In the genomic region with DNA sequence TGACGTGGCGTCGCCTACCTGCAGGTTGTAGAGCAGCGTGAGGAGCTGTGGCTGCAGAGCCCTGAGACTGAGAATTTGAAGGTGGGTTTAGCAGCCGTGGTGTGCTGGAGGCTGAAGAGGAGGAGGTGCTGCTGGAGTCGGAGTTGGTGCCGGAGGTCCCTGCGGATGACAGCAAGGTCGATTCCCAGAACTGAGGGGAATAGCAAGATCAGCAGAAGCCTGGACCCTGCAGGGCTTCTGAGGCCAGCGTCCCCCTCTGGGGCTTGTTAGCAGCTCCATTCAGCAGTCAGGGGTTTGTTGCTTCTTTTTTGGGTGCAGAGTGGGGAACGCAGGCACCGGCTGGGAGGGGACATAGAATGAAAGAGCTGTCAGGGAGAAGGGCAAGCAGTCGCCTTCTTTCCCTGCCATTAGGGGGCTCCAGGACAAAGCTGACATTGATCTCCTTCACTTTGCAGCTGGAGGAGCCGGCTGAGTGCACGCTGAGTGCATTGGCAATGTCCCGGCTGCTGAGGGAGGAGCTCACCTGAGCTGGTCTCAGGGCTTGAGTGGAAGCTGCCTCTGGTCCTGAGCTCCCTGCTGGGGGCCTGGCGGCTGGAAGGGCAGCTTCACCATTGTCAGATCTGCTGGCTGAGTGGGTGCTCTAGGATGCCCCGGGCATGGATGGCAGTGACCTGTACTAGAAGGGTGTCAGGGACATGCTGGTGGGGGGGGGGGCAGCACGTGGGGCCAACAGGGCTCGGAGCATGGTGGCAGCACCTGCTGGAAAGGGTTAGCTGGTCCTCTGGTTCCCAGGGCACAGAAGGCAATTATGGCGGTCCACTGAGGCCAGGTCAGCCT, we compare ENCODE assay signal across 9 cellular contexts. TPM values are rescaled to one million over a fixed set of nuclear protein-coding genes. Genes with fewer than 3 reads are reported as not detected.
DNase-seq lines count a peak whose midpoint lies in the region; ATAC-seq, FAIRE-seq and TF ChIP-seq lines count a peak whose summit lies in the region.
"Had no signal": no experiment of that assay in that cellular context is flagged by ENCODE, and none has a peak within 500 bp of the region (broad histone marks: within the 10 kb centered on the region; RNA-seq: fewer than 3 reads in every experiment).

No MANE protein-coding gene starts in this region.

- FAIRE-seq in astrocyte (lab: Jason Lieb, UNC) (no peak), GM12891 (lab: Jason Lieb, UNC) (no peak)

- H3K79me2 ChIP-seq in MM.1S (ENCODE audit: low read length) (no peaks in the 10 kb centered on the region), astrocyte (ENCODE audit: insufficient read depth, low read length) (no peaks in the 10 kb centered on the region), neural progenitor cell (ENCODE audit: low read depth) (no peaks in the 10 kb centered on the region)

- no peak overlapping the region for H3K27ac ChIP-seq in MM.1S (ENCODE audit: low read length)
- no peak overlapping the region for H3K27ac ChIP-seq in astrocyte (ENCODE audit: low read depth, low read length)
- H3K27ac ChIP-seq in neural progenitor cell, result no peak overlapping the region
- no peak overlapping the region for H3K27ac ChIP-seq in esophagus squamous epithelium
- H3K27ac ChIP-seq in gastroesophageal sphincter, result no peak overlapping the region
- H3K27ac ChIP-seq: ovary had no signal

- H3K4me1 ChIP-seq in MM.1S (ENCODE audit: low read length), result no peaks in the 10 kb centered on the region
- no peaks in the 10 kb centered on the region for H3K4me1 ChIP-seq in astrocyte (ENCODE audit: insufficient read depth, low read length)
- H3K4me1 ChIP-seq in neural progenitor cell, result no peaks in the 10 kb centered on the region
- peaks cover 0 to 15% (median 5%) of the 10 kb centered on the region in 3 donors for H3K4me1 ChIP-seq in esophagus squamous epithelium
- H3K4me1 ChIP-seq in gastroesophageal sphincter, result peaks cover 0 to 5% (median 0%) of the 10 kb centered on the region in 3 donors

- ATAC-seq in gastroesophageal sphincter, result no peak

- peaks cover 5% of the 10 kb centered on the region for H3K4me1 Mint-ChIP-seq in astrocyte (ENCODE audit: low read depth, unreplicated experiment)
- peaks cover 3% of the 10 kb centered on the region for H3K4me1 Mint-ChIP-seq in neural progenitor cell

- DNase-seq in GM06990 (ENCODE audit: extremely low read depth, insufficient read length), result no peak
- DNase-seq in MM.1S, result peak; percentile 29
- no peak for DNase-seq in astrocyte (ENCODE audit: low read depth)
- peak; percentile 61 for DNase-seq in neural progenitor cell (ENCODE audit: low spot score)
- no peak for DNase-seq in esophagus squamous epithelium (lab: John Stamatoyannopoulos, UW)
- no peak for DNase-seq in GM12891 (ENCODE audit: insufficient read length, low spot score)
- no peak for DNase-seq in cortex of kidney (lab: John Stamatoyannopoulos, UW)

- no peak overlapping the region for H3K4me3 Mint-ChIP-seq in astrocyte (ENCODE audit: unreplicated experiment)
- no peak overlapping the region for H3K4me3 Mint-ChIP-seq in neural progenitor cell

- H3K9me3 Mint-ChIP-seq in astrocyte (ENCODE audit: unreplicated experiment), result peaks cover 3% of the 10 kb centered on the region
- peaks cover 2% of the 10 kb centered on the region for H3K9me3 Mint-ChIP-seq in neural progenitor cell

- TF ChIP-seq EP300 in gastroesophageal sphincter (IDR thresholded peaks at IDR 0.05), result no peak

- peaks cover 33% of the 10 kb centered on the region for H3K27me3 Mint-ChIP-seq in astrocyte (ENCODE audit: low read depth, unreplicated experiment)
- peaks cover 36% of the 10 kb centered on the region for H3K27me3 Mint-ChIP-seq in neural progenitor cell (ENCODE audit: insufficient read depth, low read depth)

- TF ChIP-seq POLR2A in esophagus squamous epithelium (IDR thresholded peaks at IDR 0.05), result no peak
- TF ChIP-seq POLR2A in GM12891 (IDR thresholded peaks at IDR 0.05; ENCODE audit: low read depth, low read length), result no peak
- no peak for TF ChIP-seq POLR2A in gastroesophageal sphincter (IDR thresholded peaks at IDR 0.05)

- no peaks in the 10 kb centered on the region for H3F3A ChIP-seq in MM.1S (ENCODE audit: insufficient read depth, low read length)
- no peaks in the 10 kb centered on the region for H3F3A ChIP-seq in neural progenitor cell (ENCODE audit: low read depth)

- H3K4me2 ChIP-seq in MM.1S (ENCODE audit: low read depth, low read length) (no peak overlapping the region), astrocyte (ENCODE audit: low read length) (no peak overlapping the region), neural progenitor cell (no peak overlapping the region)

- intact Hi-C loops in esophagus squamous epithelium (cut with DNase I), result loop anchor here (5.0 kb wide), 1 partner anchor 134 kb away; no protein-coding TSS in a partner anchor

- H3K9ac ChIP-seq in MM.1S (ENCODE audit: low read length), result no peak overlapping the region
- H3K9ac ChIP-seq in astrocyte (ENCODE audit: low read length), result no peak overlapping the region
- H3K9ac ChIP-seq in neural progenitor cell, result no peak overlapping the region

- no peaks in the 10 kb centered on the region for H3K9me2 ChIP-seq in MM.1S (replicated peaks; ENCODE audit: insufficient read depth, low read length)

- no peak overlapping the region for H3K4me3 ChIP-seq in GM06990 (replicated peaks; ENCODE audit: low read depth, low read length)
- no peak overlapping the region for H3K4me3 ChIP-seq in MM.1S (ENCODE audit: low read length)
- no peak overlapping the region for H3K4me3 ChIP-seq in astrocyte (ENCODE audit: insufficient read depth, low read depth, low read length)
- no peak overlapping the region for H3K4me3 ChIP-seq in neural progenitor cell
- H3K4me3 ChIP-seq in esophagus squamous epithelium, result no peak overlapping the region
- no peak overlapping the region for H3K4me3 ChIP-seq in gastroesophageal sphincter
- H3K4me3 ChIP-seq: ovary had no signal

- 36 to 64% methylated on average over 9 to 12 of the region's 21 CpGs for WGBS in esophagus squamous epithelium, 2 donors
- WGBS in gastroesophageal sphincter (ENCODE audit: low coverage in 1 of 2), 2 donors, result 43 to 53% methylated on average over 5 to 9 of the region's 21 CpGs

- no peaks in the 10 kb centered on the region for H3K36me3 ChIP-seq in GM06990 (ENCODE audit: control insufficient read depth, insufficient read depth, low read length)
- H3K36me3 ChIP-seq in MM.1S (replicated peaks; ENCODE audit: insufficient read depth, low read length), result no peaks in the 10 kb centered on the region
- H3K36me3 ChIP-seq in astrocyte (ENCODE audit: insufficient read depth, low read length), result no peaks in the 10 kb centered on the region
- H3K36me3 ChIP-seq in neural progenitor cell, result no peaks in the 10 kb centered on the region
- H3K36me3 ChIP-seq in esophagus squamous epithelium, result no peaks in the 10 kb centered on the region
- H3K36me3 ChIP-seq in gastroesophageal sphincter, result no peaks in the 10 kb centered on the region
- H3K36me3 ChIP-seq: ovary had no signal

- H4K20me1 ChIP-seq in MM.1S (ENCODE audit: insufficient read depth, low read length), result no peaks in the 10 kb centered on the region
- H4K20me1 ChIP-seq in astrocyte (ENCODE audit: insufficient read depth, low read length), result no peaks in the 10 kb centered on the region
- no peaks in the 10 kb centered on the region for H4K20me1 ChIP-seq in neural progenitor cell (ENCODE audit: low read depth)

- H3K9me3 ChIP-seq in MM.1S (replicated peaks; ENCODE audit: insufficient read depth, low read length) (no peaks in the 10 kb centered on the region), astrocyte (ENCODE audit: insufficient read depth, low read depth, low read length) (no peaks in the 10 kb centered on the region), neural progenitor cell (ENCODE audit: low read depth) (no peaks in the 10 kb centered on the region), esophagus squamous epithelium (no peaks in the 10 kb centered on the region), gastroesophageal sphincter (no peaks in the 10 kb centered on the region)
- H3K9me3 ChIP-seq: ovary had no signal

- TF ChIP-seq CTCF in GM06990 (IDR thresholded peaks at IDR 0.05; ENCODE audit: insufficient read depth, low read length, poor library complexity, severe bottlenecking) (peak; percentile 32), MM.1S (IDR thresholded peaks at IDR 0.05; ENCODE audit: low read length) (no peak; the same call in 1 of the 2 replicates), astrocyte (IDR thresholded peaks at IDR 0.05; ENCODE audit: insufficient read depth, low read depth, low read length) (peak; percentile 3), neural progenitor cell (IDR thresholded peaks at IDR 0.05) (peak; percentile 51), esophagus squamous epithelium (IDR thresholded peaks at IDR 0.05) (peak in 3 of 6 experiments; percentile 9 to 30 (median 26)), gastroesophageal sphincter (IDR thresholded peaks at IDR 0.05) (no peak)

- no peak overlapping the region for H2AFZ ChIP-seq in MM.1S (ENCODE audit: low read length)
- no peak overlapping the region for H2AFZ ChIP-seq in astrocyte (ENCODE audit: low read depth, low read length)
- no peak overlapping the region for H2AFZ ChIP-seq in neural progenitor cell (replicated peaks)

- H3K27ac Mint-ChIP-seq in astrocyte (ENCODE audit: unreplicated experiment), result no peak overlapping the region
- H3K27ac Mint-ChIP-seq in neural progenitor cell, result peak overlapping the region; percentile 74

- no peaks in the 10 kb centered on the region; the same call in none of the 2 replicates for H3K27me3 ChIP-seq in GM06990 (replicated peaks; ENCODE audit: control insufficient read depth, insufficient read depth, low read length)
- peaks cover 78% of the 10 kb centered on the region for H3K27me3 ChIP-seq in MM.1S (replicated peaks; ENCODE audit: insufficient read depth, low read length)
- peaks cover 33% of the 10 kb centered on the region for H3K27me3 ChIP-seq in astrocyte (ENCODE audit: insufficient read depth, low read length)
- H3K27me3 ChIP-seq in neural progenitor cell, result peaks cover 64% of the 10 kb centered on the region
- peaks cover 0 to 43% (median 0%) of the 10 kb centered on the region in 4 donors for H3K27me3 ChIP-seq in esophagus squamous epithelium
- peaks cover 67% of the 10 kb centered on the region for H3K27me3 ChIP-seq in gastroesophageal sphincter
- H3K27me3 ChIP-seq: ovary had no signal

- no peaks in the 10 kb centered on the region for H3K36me3 Mint-ChIP-seq in astrocyte (ENCODE audit: low read depth, unreplicated experiment)
- no peaks in the 10 kb centered on the region for H3K36me3 Mint-ChIP-seq in neural progenitor cell

TF ChIP-seq in GM12891, 5 proteins besides CTCF, POLR2A, EP300 and RAD21 (continues in another document):
- TF ChIP-seq SPI1 (IDR thresholded peaks at IDR 0.05; ENCODE audit: low read depth, low read length) (no peak), POU2F2 (IDR thresholded peaks at IDR 0.05; ENCODE audit: low read depth, low read length) (no peak), TAF1 (IDR thresholded peaks at IDR 0.05; ENCODE audit: low read depth, low read length) (no peak)

RNA-seq across cellular contexts. Expression of gene OBP2B, which starts 20.8 kb away (rescaled TPM):
- not detected in 2 replicates for total RNA-seq in astrocyte
- total RNA-seq in neural progenitor cell (ENCODE audit: low replicate concordance), result not detected in 2 replicates
- not detected for total RNA-seq in esophagus squamous epithelium
- polyA plus RNA-seq in GM12891 (2012; ENCODE audit: low read depth, missing spikeins), result not detected
- not detected for total RNA-seq in gastroesophageal sphincter
- polyA plus RNA-seq: ovary had no signal

RNA-seq across cellular contexts. Expression of gene GBGT1, which starts 24.5 kb away (rescaled TPM):
- total RNA-seq in astrocyte, result 8.4 and 8.5 TPM in 2 replicates
- 2.0 and 3.0 TPM in 2 replicates for total RNA-seq in neural progenitor cell (ENCODE audit: low replicate concordance)
- total RNA-seq in esophagus squamous epithelium, result 1 to 10 TPM; 3.0 to 8.8 (median 3.8) TPM
- 1.2 TPM for polyA plus RNA-seq in GM12891 (2012; ENCODE audit: low read depth, missing spikeins)
- total RNA-seq in gastroesophageal sphincter, result 10 to 100 TPM; 11.3 to 18.0 (median 15.6) TPM

Comparison
In these comparisons a context has a peak if more than half of its experiments do, and no peak if none do; other contexts are left out.
1. DNase-seq: peak in MM.1S (single experiment) and neural progenitor cell (single experiment); none in GM06990 (single experiment), astrocyte (single experiment), esophagus squamous epithelium (single experiment), GM12891 (single experiment) and cortex of kidney (single experiment).
2. CTCF ChIP-seq: peak in GM06990 (single experiment), astrocyte (single experiment) and neural progenitor cell (single experiment); none in MM.1S (single experiment) and gastroesophageal sphincter (0 of 4).